Comparison of ENCODE assay signal across 18 cellular contexts in genomic region chr7:129729511-129729910, GRCh38.
A peak's percentile ranks its signal among the peaks of the same experiment; 100 is the strongest.
DNase-seq lines count a peak whose midpoint lies in the region; ATAC-seq, FAIRE-seq and TF ChIP-seq lines count a peak whose summit lies in the region.
"Had no signal": no experiment of that assay in that cellular context is flagged by ENCODE, and none has a peak within 500 bp of the region (broad histone marks: within the 10 kb centered on the region; RNA-seq: fewer than 3 reads in every experiment).

No MANE protein-coding gene starts in this region.

- POLR2A ChIA-PET in SK-N-SH (lab: Yijun Ruan, JAX), result no interaction called here
- POLR2A ChIA-PET in A549 (lab: Yijun Ruan, JAX), result no interaction called here

- no peaks in the 10 kb centered on the region for H3K9me2 ChIP-seq in SK-N-SH

- H3K27me3 Mint-ChIP-seq in astrocyte (ENCODE audit: low read depth, unreplicated experiment), result no peaks in the 10 kb centered on the region
- H3K27me3 Mint-ChIP-seq in nephron progenitor cell (ENCODE audit: low read depth, poor library complexity), result no peaks in the 10 kb centered on the region
- H3K27me3 Mint-ChIP-seq: B cell, IgD-negative memory B cell had no signal

- H3K79me2 ChIP-seq in SK-N-SH (ENCODE audit: insufficient read depth) (no peaks in the 10 kb centered on the region), astrocyte (ENCODE audit: insufficient read depth, low read length) (no peaks in the 10 kb centered on the region)

- peak overlapping the region; percentile 11 for H3K4me3 Mint-ChIP-seq in astrocyte (ENCODE audit: unreplicated experiment)
- H3K4me3 Mint-ChIP-seq in nephron progenitor cell, result no peak overlapping the region
- H3K4me3 Mint-ChIP-seq: B cell; CD8-positive, alpha-beta T cell; IgD-negative memory B cell had no signal

- FAIRE-seq in A549 (lab: Jason Lieb, UNC) (no peak), astrocyte (lab: Jason Lieb, UNC) (no peak)

- no peak for DNase-seq in SK-N-SH
- no peak for DNase-seq in A549 (ENCODE audit: low read depth in 1 of 2, low spot score in 1 of 2)
- DNase-seq in astrocyte (ENCODE audit: low read depth), result no peak
- no peak for DNase-seq in nephron progenitor cell
- DNase-seq in H7, result no peak
- DNase-seq in occipital lobe (lab: John Stamatoyannopoulos, UW), result no peak
- DNase-seq: Calu3; CD8-positive, alpha-beta T cell; GF-D8; GOT3 had no signal

- H3K4me1 Mint-ChIP-seq in astrocyte (ENCODE audit: low read depth, unreplicated experiment) (no peaks in the 10 kb centered on the region), nephron progenitor cell (no peaks in the 10 kb centered on the region)
- H3K4me1 Mint-ChIP-seq: B cell, IgD-negative memory B cell had no signal

- H3K27ac ChIP-seq in SK-N-SH (ENCODE audit: low read depth in 2 of 2, low read length in 1 of 2) (no peak overlapping the region), A549 (no peak overlapping the region), astrocyte (ENCODE audit: low read depth, low read length) (no peak overlapping the region)
- H3K27ac ChIP-seq: 22Rv1; BLaER1 treated with 17β-estradiol and CSF1 and Interleukin-3, amounts not matched to agents 10 nM and 100 nM; HL-60 had no signal

- ATAC-seq in SK-N-SH treated with all-trans-retinoic acid at 6 μM for 48 hours, result no peak
- ATAC-seq in A549, result no peak
- ATAC-seq in HG02938 (IDR thresholded peaks at IDR 0.05; ENCODE audit: unreplicated experiment), result no peak
- ATAC-seq: CD8-positive, alpha-beta T cell had no signal

- H2AFZ ChIP-seq in SK-N-SH (ENCODE audit: low read depth) (no peak overlapping the region), astrocyte (ENCODE audit: low read depth, low read length) (no peak overlapping the region)

- CTCF ChIA-PET in SK-N-SH (lab: Yijun Ruan, JAX) (interaction anchor here (0.6 kb wide), 1 partner anchor 96 kb away, joined by 3 read pairs; no protein-coding TSS in a partner anchor), A549 (lab: Yijun Ruan, JAX) (interaction anchor here (1.1 kb wide), 1 partner anchor 585 kb away, joined by 3 read pairs; the partner anchor contains the start of gene TSPAN33)

- H4K20me1 ChIP-seq in SK-N-SH (ENCODE audit: insufficient read depth) (no peaks in the 10 kb centered on the region), astrocyte (ENCODE audit: insufficient read depth, low read length) (no peaks in the 10 kb centered on the region)
- H4K20me1 ChIP-seq: BLaER1 treated with 17β-estradiol and CSF1 and Interleukin-3, amounts not matched to agents 10 nM and 100 nM had no signal

- TF ChIP-seq CTCF in SK-N-SH (IDR thresholded peaks at IDR 0.05), result no peak
- TF ChIP-seq CTCF in A549 (IDR thresholded peaks at IDR 0.05), result no peak
- TF ChIP-seq CTCF in astrocyte (IDR thresholded peaks at IDR 0.05; ENCODE audit: insufficient read depth, low read depth, low read length), result no peak
- no peak for TF ChIP-seq CTCF in nephron progenitor cell (IDR thresholded peaks at IDR 0.05)

- H3K27ac Mint-ChIP-seq in astrocyte (ENCODE audit: unreplicated experiment) (no peak overlapping the region), nephron progenitor cell (peak overlapping the region; percentile 39)
- H3K27ac Mint-ChIP-seq: B cell; CD8-positive, alpha-beta T cell; IgD-negative memory B cell had no signal

- no peaks in the 10 kb centered on the region for H3F3A ChIP-seq in SK-N-SH (replicated peaks; ENCODE audit: insufficient read depth)

- no peaks in the 10 kb centered on the region for H3K9me3 Mint-ChIP-seq in astrocyte (ENCODE audit: unreplicated experiment)
- H3K9me3 Mint-ChIP-seq in nephron progenitor cell, result no peaks in the 10 kb centered on the region
- H3K9me3 Mint-ChIP-seq: CD8-positive, alpha-beta T cell; IgD-negative memory B cell had no signal

- H3K4me3 ChIP-seq in SK-N-SH (ENCODE audit: low read depth in 2 of 2, low read length in 1 of 2) (no peak overlapping the region), A549 (no peak overlapping the region), astrocyte (ENCODE audit: insufficient read depth, low read depth, low read length) (no peak overlapping the region), H7 (ENCODE audit: insufficient read depth, low read depth, low read length) (no peak overlapping the region)
- H3K4me3 ChIP-seq: BLaER1 treated with 17β-estradiol and CSF1 and Interleukin-3, amounts not matched to agents 10 nM and 100 nM; HAP-1 had no signal

- H3K9ac ChIP-seq in SK-N-SH (no peak overlapping the region), astrocyte (ENCODE audit: low read length) (no peak overlapping the region)
- H3K9ac ChIP-seq: BLaER1 treated with 17β-estradiol and CSF1 and Interleukin-3, amounts not matched to agents 10 nM and 100 nM had no signal

- peaks cover 24% of the 10 kb centered on the region for H3K36me3 Mint-ChIP-seq in astrocyte (ENCODE audit: low read depth, unreplicated experiment)
- H3K36me3 Mint-ChIP-seq in nephron progenitor cell (ENCODE audit: low read depth), result peaks cover 47% of the 10 kb centered on the region

- no peak for TF ChIP-seq POLR2A in A549 (IDR thresholded peaks at IDR 0.05; ENCODE audit: low read length)

- H3K4me2 ChIP-seq in SK-N-SH (no peak overlapping the region), A549 (no peak overlapping the region), astrocyte (ENCODE audit: low read length) (no peak overlapping the region)
- H3K4me2 ChIP-seq: BLaER1 treated with 17β-estradiol and CSF1 and Interleukin-3, amounts not matched to agents 10 nM and 100 nM had no signal

- TF ChIP-seq EP300 in SK-N-SH (IDR thresholded peaks at IDR 0.05; ENCODE audit: borderline replicate concordance in 1 of 2, low read depth in 1 of 2, low read length in 1 of 2) (no peak), A549 (IDR thresholded peaks at IDR 0.05) (no peak)

- TF ChIP-seq RAD21 in SK-N-SH (IDR thresholded peaks at IDR 0.05; ENCODE audit: low read length) (no peak), A549 (conservative IDR thresholded peaks at IDR 0.05 in 1 of 2, IDR thresholded peaks at IDR 0.05 in 1 of 2) (no peak)

- H3K9me3 ChIP-seq in SK-N-SH (no peaks in the 10 kb centered on the region), A549 (no peaks in the 10 kb centered on the region), astrocyte (ENCODE audit: insufficient read depth, low read depth, low read length) (no peaks in the 10 kb centered on the region)
- H3K9me3 ChIP-seq: BLaER1 treated with 17β-estradiol and CSF1 and Interleukin-3, amounts not matched to agents 10 nM and 100 nM; HAP-1 had no signal

- H3K27me3 ChIP-seq in SK-N-SH (ENCODE audit: insufficient read depth), result no peaks in the 10 kb centered on the region
- no peaks in the 10 kb centered on the region for H3K27me3 ChIP-seq in astrocyte (ENCODE audit: insufficient read depth, low read length)
- no peaks in the 10 kb centered on the region for H3K27me3 ChIP-seq in H7 (ENCODE audit: control insufficient read depth, insufficient read depth, low read length)
- H3K27me3 ChIP-seq: BLaER1 treated with 17β-estradiol and CSF1 and Interleukin-3, amounts not matched to agents 10 nM and 100 nM had no signal

- peaks cover 10 to 30% of the 10 kb centered on the region in 2 experiments for H3K36me3 ChIP-seq in SK-N-SH (replicated peaks in 1 of 2; ENCODE audit: control insufficient read depth in 1 of 2, insufficient read depth in 2 of 2, low read length in 1 of 2)
- H3K36me3 ChIP-seq in astrocyte (ENCODE audit: insufficient read depth, low read length), result peaks cover 11% of the 10 kb centered on the region
- H3K36me3 ChIP-seq in H7 (replicated peaks; ENCODE audit: control insufficient read depth, insufficient read depth, low read length), result peaks cover 11% of the 10 kb centered on the region

- no peaks in the 10 kb centered on the region for H3K4me1 ChIP-seq in SK-N-SH (ENCODE audit: control insufficient read depth in 1 of 2, insufficient read depth in 2 of 2, low read depth in 1 of 2, low read length in 1 of 2)
- H3K4me1 ChIP-seq in A549, result no peaks in the 10 kb centered on the region
- H3K4me1 ChIP-seq in astrocyte (ENCODE audit: insufficient read depth, low read length), result no peaks in the 10 kb centered on the region
- H3K4me1 ChIP-seq: BLaER1 treated with 17β-estradiol and CSF1 and Interleukin-3, amounts not matched to agents 10 nM and 100 nM had no signal

- 98% methylated on average over 2 of the region's 2 CpGs for WGBS in SK-N-SH (ENCODE audit: low lambda C conversion rate)
- 95% methylated on average over 2 of the region's 2 CpGs for WGBS in A549 (ENCODE audit: missing lambda C conversion rate)

TF ChIP-seq in SK-N-SH treated with all-trans-retinoic acid at 6 μM for 48 hours, 23 proteins besides CTCF, POLR2A, EP300 and RAD21:
- TF ChIP-seq ISL1 (CRISPR knock-in tag; IDR thresholded peaks at IDR 0.05), result peak; percentile 72
- TF ChIP-seq ARNTL (CRISPR knock-in tag; IDR thresholded peaks at IDR 0.05; ENCODE audit: borderline replicate concordance, low read depth), result no peak

TF ChIP-seq in SK-N-SH, 30 proteins besides CTCF, POLR2A, EP300 and RAD21 (continues in another document):
- TF ChIP-seq NFIC (IDR thresholded peaks at IDR 0.05; ENCODE audit: borderline replicate concordance), result no peak
- TF ChIP-seq SMC3 (IDR thresholded peaks at IDR 0.05; ENCODE audit: low read depth, low read length), result no peak
- TF ChIP-seq MXI1 (IDR thresholded peaks at IDR 0.05; ENCODE audit: low read depth, low read length), result no peak
- no peak for TF ChIP-seq CHD2 (IDR thresholded peaks at IDR 0.05; ENCODE audit: low read length, partially characterized antibody)
- no peak for TF ChIP-seq POLR2AphosphoS5 (IDR thresholded peaks at IDR 0.05; ENCODE audit: low read depth, low read length)
- no peak for TF ChIP-seq JUND (IDR thresholded peaks at IDR 0.05)
- no peak for TF ChIP-seq EZH2phosphoT487 (IDR thresholded peaks at IDR 0.05; ENCODE audit: borderline replicate concordance, low read depth)

TF ChIP-seq in A549, 52 proteins besides CTCF, POLR2A, EP300 and RAD21:
- TF ChIP-seq MAFK (IDR thresholded peaks at IDR 0.05; ENCODE audit: partially characterized antibody) (peak; percentile 30), TFCP2L1 (CRISPR knock-in tag; IDR thresholded peaks at IDR 0.05) (no peak)
TF ChIP-seq in A549: peak in this region for 1.
